ENCODE assay signal across 25 cellular contexts in genomic region chr1:181998858-181999257, GRCh38.
DNase-seq lines count a peak whose midpoint lies in the region; ATAC-seq, FAIRE-seq and TF ChIP-seq lines count a peak whose summit lies in the region.
"Had no signal": no experiment of that assay in that cellular context is flagged by ENCODE, and none has a peak within 500 bp of the region (broad histone marks: within the 10 kb centered on the region; RNA-seq: fewer than 3 reads in every experiment).

No MANE protein-coding gene starts in this region.

- BruUV-seq in K562 (replicated peaks; lab: Mats Ljungman, UMichigan), result no TSS peak

- no peak overlapping the region for H2AK5ac ChIP-seq in H9 (ENCODE audit: insufficient read length, low read length)

- H3K4me1 ChIP-seq in H9 (ENCODE audit: insufficient read depth, low read length), result no peaks in the 10 kb centered on the region; the same call in 1 of the 2 replicates
- no peaks in the 10 kb centered on the region; a peak in 1 of 5 replicates for H3K4me1 ChIP-seq in K562 (replicated peaks in 1 of 2; ENCODE audit: control insufficient read depth in 2 of 2, insufficient read depth in 2 of 2, low read length in 2 of 2)
- H3K4me1 ChIP-seq: A549, BE2C had no signal

- H2BK12ac ChIP-seq in H9 (ENCODE audit: insufficient read length, low read depth, low read length), result no peak overlapping the region

- no peaks in the 10 kb centered on the region for H3K79me1 ChIP-seq in H9 (ENCODE audit: insufficient read depth, low read depth, low read length, poor library complexity, severe bottlenecking)

- no peaks in the 10 kb centered on the region for H3K79me2 ChIP-seq in H9 (ENCODE audit: insufficient read depth, low read length)
- H3K79me2 ChIP-seq in K562 (ENCODE audit: control insufficient read depth, insufficient read depth, low read length), result no peaks in the 10 kb centered on the region

- H3K4me3 ChIP-seq in K562, result no peak overlapping the region
- H3K4me3 ChIP-seq: A549; BLaER1 treated with 17β-estradiol and CSF1 and Interleukin-3, amounts not matched to agents 10 nM and 100 nM; GM12878 had no signal

- H2BK15ac ChIP-seq in H9 (ENCODE audit: low read depth, low read length), result no peak overlapping the region

- H3K9me3 Mint-ChIP-seq in H9, result no peaks in the 10 kb centered on the region
- no peaks in the 10 kb centered on the region for H3K9me3 Mint-ChIP-seq in activated naive CD8-positive, alpha-beta T cell treated with anti-CD3 and anti-CD28 coated beads for 36 hours
- H3K9me3 Mint-ChIP-seq: CD4-positive, alpha-beta T cell; CD8-positive, alpha-beta memory T cell had no signal

- no peak overlapping the region for H2BK20ac ChIP-seq in H9 (ENCODE audit: low read depth, low read length, poor library complexity, severe bottlenecking)

- no peaks in the 10 kb centered on the region for H3K36me3 Mint-ChIP-seq in H9 (ENCODE audit: insufficient read depth in 1 of 3, low read depth in 3 of 3)
- no peaks in the 10 kb centered on the region for H3K36me3 Mint-ChIP-seq in activated naive CD8-positive, alpha-beta T cell treated with anti-CD3 and anti-CD28 coated beads for 36 hours
- H3K36me3 Mint-ChIP-seq: CD14-positive monocyte; CD8-positive, alpha-beta memory T cell had no signal

- H3K27me3 ChIP-seq in H9 (ENCODE audit: insufficient read depth, low read length) (no peaks in the 10 kb centered on the region), K562 (ENCODE audit: control insufficient read depth in 2 of 2, insufficient read depth in 2 of 2, low read length in 2 of 2) (peaks cover 0 to 12% of the 10 kb centered on the region in 2 experiments; a peak in 2 of 5 replicates)
- H3K27me3 ChIP-seq: BE2C; BLaER1 treated with 17β-estradiol and CSF1 and Interleukin-3, amounts not matched to agents 10 nM and 100 nM had no signal

- TF ChIP-seq CTCF in H9 (conservative IDR thresholded peaks at IDR 0.05), result no peak
- TF ChIP-seq CTCF in K562 (IDR thresholded peaks at IDR 0.05 in 2 of 3, conservative IDR thresholded peaks at IDR 0.05 in 1 of 3; ENCODE audit: insufficient read depth in 2 of 3, low read depth in 1 of 3, low read length in 3 of 3), result no peak

- in situ Hi-C loops in K562 (cut with MboI), result no loop called here

- H3K27me3 Mint-ChIP-seq in H9 (ENCODE audit: low read depth), result no peaks in the 10 kb centered on the region
- peaks cover 16% of the 10 kb centered on the region for H3K27me3 Mint-ChIP-seq in activated naive CD8-positive, alpha-beta T cell treated with anti-CD3 and anti-CD28 coated beads for 36 hours

- no peak overlapping the region for H3T11ph ChIP-seq in H9 (ENCODE audit: low read length)

- no peaks in the 10 kb centered on the region for H3K23me2 ChIP-seq in H9 (ENCODE audit: insufficient read length, low read depth, low read length, poor library complexity, severe bottlenecking)

- no peak overlapping the region for H3K18ac ChIP-seq in H9 (ENCODE audit: insufficient read length, low read depth, low read length)

- H3K4me2 ChIP-seq in H9 (ENCODE audit: insufficient read depth, insufficient read length, low read length), result no peak overlapping the region
- no peak overlapping the region for H3K4me2 ChIP-seq in K562 (ENCODE audit: insufficient read depth, low read length)
- H3K4me2 ChIP-seq: A549; BLaER1 treated with 17β-estradiol and CSF1 and Interleukin-3, amounts not matched to agents 10 nM and 100 nM had no signal

- intact Hi-C loops in left cardiac atrium (cut with DNase I), result no loop called here
- intact Hi-C loops in cardiac septum (cut with DNase I), result no loop called here
- intact Hi-C loops in K562 (cut with micrococcal nuclease), result no loop called here

- H3K36me3 ChIP-seq in K562 (ENCODE audit: control insufficient read depth, insufficient read depth, low read length), result no peaks in the 10 kb centered on the region
- H3K36me3 ChIP-seq: BE2C; BLaER1 treated with 17β-estradiol and CSF1 and Interleukin-3, amounts not matched to agents 10 nM and 100 nM had no signal

- H3K27ac Mint-ChIP-seq in H9, result no peak overlapping the region
- H3K27ac Mint-ChIP-seq in activated naive CD8-positive, alpha-beta T cell treated with anti-CD3 and anti-CD28 coated beads for 36 hours, result no peak overlapping the region
- H3K27ac Mint-ChIP-seq: CD14-positive monocyte; CD4-positive, alpha-beta T cell; CD8-positive, alpha-beta memory T cell had no signal

- no peak overlapping the region for H4K91ac ChIP-seq in H9 (ENCODE audit: insufficient read length, low read depth, low read length)

- H3K14ac ChIP-seq in H9 (ENCODE audit: insufficient read depth, low read length), result no peak overlapping the region

- no peak overlapping the region for H4K8ac ChIP-seq in H9 (replicated peaks; ENCODE audit: insufficient read length, low read depth, low read length)

- TF ChIP-seq POLR2A in K562 (conservative IDR thresholded peaks at IDR 0.05), result no peak

- no peak for TF ChIP-seq EP300 in K562 (IDR thresholded peaks at IDR 0.05; ENCODE audit: low read length)

- H3K9ac ChIP-seq in H9 (ENCODE audit: extremely low read depth, insufficient read length, low read length), result peak overlapping the region; percentile 10
- H3K9ac ChIP-seq in K562 (ENCODE audit: insufficient read depth in 1 of 2, low read depth in 2 of 2, low read length in 2 of 2), result no peak overlapping the region
- H3K9ac ChIP-seq: BLaER1 treated with 17β-estradiol and CSF1 and Interleukin-3, amounts not matched to agents 10 nM and 100 nM had no signal

- no peaks in the 10 kb centered on the region for H3K9me1 ChIP-seq in K562 (ENCODE audit: control insufficient read depth, insufficient read depth, low read length)

- H2BK120ac ChIP-seq in H9 (ENCODE audit: low read depth, low read length, poor library complexity, severe bottlenecking), result no peak overlapping the region

- H2AFZ ChIP-seq in H9 (ENCODE audit: low read length), result no peak overlapping the region
- no peak overlapping the region for H2AFZ ChIP-seq in K562 (ENCODE audit: low read depth, low read length)

- peaks cover 21 to 25% of the 10 kb centered on the region in 2 experiments for H3K4me1 Mint-ChIP-seq in H9
- H3K4me1 Mint-ChIP-seq in activated naive CD8-positive, alpha-beta T cell treated with anti-CD3 and anti-CD28 coated beads for 36 hours, result no peaks in the 10 kb centered on the region
- H3K4me1 Mint-ChIP-seq: CD14-positive monocyte; CD8-positive, alpha-beta memory T cell had no signal

- H3K4ac ChIP-seq in H9 (ENCODE audit: low read depth, low read length), result no peak overlapping the region

- CTCF ChIA-PET in K562 (lab: Yijun Ruan, JAX; ENCODE audit: low intra/inter-chr PET ratio), result no interaction called here

- H2BK5ac ChIP-seq in H9 (ENCODE audit: insufficient read length, low read length), result no peak overlapping the region

- no peak for FAIRE-seq in K562 (lab: Jason Lieb, UNC)
- FAIRE-seq: A549, D721Med, GM12878 had no signal

- TF ChIP-seq RAD21 in K562 (CRISPR knock-in tag; conservative IDR thresholded peaks at IDR 0.05 in 1 of 2, IDR thresholded peaks at IDR 0.05 in 1 of 2), result no peak

- ATAC-seq in left cardiac atrium, result peak in 1 of 2 donors; percentile 38
- no peak for ATAC-seq in K562
- ATAC-seq: A549, GM12878, HCT116 had no signal

- H3K9me3 ChIP-seq in H9 (ENCODE audit: control insufficient read depth, low read depth, low read length) (no peaks in the 10 kb centered on the region), K562 (replicated peaks; ENCODE audit: control insufficient read depth, insufficient read depth, low read depth, low read length) (no peaks in the 10 kb centered on the region)
- H3K9me3 ChIP-seq: A549, BE2C had no signal

- H3K23ac ChIP-seq in H9 (ENCODE audit: insufficient read length, low read depth, low read length), result no peak overlapping the region

- H3K4me3 Mint-ChIP-seq in H9, result no peak overlapping the region
- H3K4me3 Mint-ChIP-seq in activated naive CD8-positive, alpha-beta T cell treated with anti-CD3 and anti-CD28 coated beads for 36 hours, result no peak overlapping the region
- H3K4me3 Mint-ChIP-seq: CD14-positive monocyte; CD4-positive, alpha-beta T cell; CD8-positive, alpha-beta memory T cell had no signal

- POLR2A ChIA-PET in K562 (lab: Yijun Ruan, JAX), result no interaction called here

- no peaks in the 10 kb centered on the region for H4K20me1 ChIP-seq in H9 (ENCODE audit: control insufficient read depth, insufficient read depth, insufficient read length)
- H4K20me1 ChIP-seq in K562 (replicated peaks; ENCODE audit: control insufficient read depth, insufficient read depth, low read length), result no peaks in the 10 kb centered on the region
- H4K20me1 ChIP-seq: BLaER1 treated with 17β-estradiol and CSF1 and Interleukin-3, amounts not matched to agents 10 nM and 100 nM had no signal

- no peak overlapping the region for H3K56ac ChIP-seq in H9 (ENCODE audit: insufficient read length, low read depth, low read length)

- DNase-seq in left cardiac atrium (peak; percentile 47), cardiac septum (ENCODE audit: low spot score) (no peak), H9 (no peak), K562 (ENCODE audit: extremely low read depth in 1 of 4, low spot score in 3 of 4) (no peak), NCI-H526 treated with DMSO at 0.1 percent for 48 hours (lab: John Stamatoyannopoulos, UW) (no peak), midbrain (lab: John Stamatoyannopoulos, UW) (no peak)
- no peak for DNase-seq in activated naive CD8-positive, alpha-beta T cell treated with anti-CD3 and anti-CD28 coated beads for 36 hours
- DNase-seq: 8988T; ACHN; AML-193; BE2C; CD4-positive, alpha-beta T cell; CD8-positive, alpha-beta memory T cell; DMS 273 treated with DMSO at 0.1 percent for 48 hours; DMS79; EL; GDM1; GOT3; H7 had no signal

- H3K27ac ChIP-seq in H9 (ENCODE audit: insufficient read length, low read depth, low read length) (no peak overlapping the region), K562 (ENCODE audit: extremely low read depth, low read depth, low read length) (no peak overlapping the region)
- H3K27ac ChIP-seq: A549; BLaER1 treated with 17β-estradiol and CSF1 and Interleukin-3, amounts not matched to agents 10 nM and 100 nM had no signal

- WGBS in H9 (ENCODE audit: extremely low coverage, insufficient read length, low lambda C conversion rate), result no CpG with 5 or more reads among the region's 4 CpGs
- WGBS in K562 (ENCODE audit: insufficient coverage, low coverage, missing lambda C conversion rate), result 2% methylated on average over 4 of the region's 4 CpGs

- H4K5ac ChIP-seq in H9 (ENCODE audit: insufficient read length, low read depth, low read length), result no peak overlapping the region

TF ChIP-seq in K562, 482 proteins besides CTCF, POLR2A, EP300 and RAD21:
- TF ChIP-seq CBFA2T3 (IDR thresholded peaks at IDR 0.05), result 0 out of 2 replicates have a peak, but pooled peaks have one; percentile 10
- TF ChIP-seq KLF10 (CRISPR knock-in tag; IDR thresholded peaks at IDR 0.05), result no peak
TF ChIP-seq in K562: peak in this region for 1.
